ENCODE assay signal across 18 cellular contexts in genomic region chr19:7981661-7982060, GRCh38. TPM values are rescaled to one million over a fixed set of nuclear protein-coding genes. Genes with fewer than 3 reads are reported as not detected.
DNase-seq lines count a peak whose midpoint lies in the region; ATAC-seq, FAIRE-seq and TF ChIP-seq lines count a peak whose summit lies in the region.
"Had no signal": no experiment of that assay in that cellular context is flagged by ENCODE, and none has a peak within 500 bp of the region (broad histone marks: within the 10 kb centered on the region; RNA-seq: fewer than 3 reads in every experiment).

No MANE protein-coding gene starts in this region.

- H3K36me3 Mint-ChIP-seq in CD14-positive monocyte, result peaks cover 67 to 91% of the 10 kb centered on the region in 2 donors

- no peak for ATAC-seq in gastrocnemius medialis
- ATAC-seq: A549 had no signal

- intact Hi-C loops in CD14-positive monocyte (cut with micrococcal nuclease), result no loop called here
- intact Hi-C loops in kidney (cut with DNase I), result no loop called here
- intact Hi-C loops in gastrocnemius medialis (cut with DNase I; ENCODE audit: low total_unique reads), result no loop called here

- no peak overlapping the region for H3K4me3 ChIP-seq in duodenal mucosa (ENCODE audit: low read depth in 1 of 2, low read length in 2 of 2)
- no peak overlapping the region for H3K4me3 ChIP-seq in kidney (ENCODE audit: low read length in 2 of 2)
- H3K4me3 ChIP-seq in gastrocnemius medialis, result no peak overlapping the region
- no peak overlapping the region for H3K4me3 ChIP-seq in tibial nerve
- H3K4me3 ChIP-seq: A549; BLaER1 treated with 17β-estradiol and CSF1 and Interleukin-3, amounts not matched to agents 10 nM and 100 nM; GM23248; PC-9 had no signal

- DNase-seq in CD14-positive monocyte (ENCODE audit: low spot score), result peak; percentile 27
- peak; percentile 51 for DNase-seq in kidney
- no peak for DNase-seq in gastrocnemius medialis
- no peak for DNase-seq in activated CD4-positive, alpha-beta T cell treated with anti-CD3 and anti-CD28 coated beads, Interleukin-2, amount 50 U/mL, for 1 hour
- DNase-seq in NCI-H510A (lab: John Stamatoyannopoulos, UW), result no peak
- DNase-seq in tibial nerve (ENCODE audit: low spot score in 2 of 2), result no peak
- DNase-seq: DND-41, GM23248, NCI-H1436, NCI-H2029 treated with DMSO at 0.1 percent for 48 hours, NCI-H510A treated with DMSO at 0.1 percent for 48 hours, PC-9 had no signal

- H3K4me1 ChIP-seq in duodenal mucosa (ENCODE audit: control insufficient read depth in 1 of 2, insufficient read depth in 2 of 2, low read length in 2 of 2) (no peaks in the 10 kb centered on the region), kidney (ENCODE audit: control insufficient read depth in 1 of 2, insufficient read depth in 1 of 2, low read depth in 1 of 2, low read length in 2 of 2) (peaks cover 42 to 51% of the 10 kb centered on the region in 2 donors), gastrocnemius medialis (peaks cover 31 to 33% of the 10 kb centered on the region in 2 donors), tibial nerve (peaks cover 0 to 33% (median 9%) of the 10 kb centered on the region in 4 donors)

- no peaks in the 10 kb centered on the region for H3K9me3 ChIP-seq in duodenal mucosa (ENCODE audit: control insufficient read depth in 1 of 2, low read length in 2 of 2)
- no peaks in the 10 kb centered on the region for H3K9me3 ChIP-seq in kidney (ENCODE audit: control insufficient read depth in 1 of 2, low read length in 2 of 2)
- H3K9me3 ChIP-seq in gastrocnemius medialis, result no peaks in the 10 kb centered on the region
- H3K9me3 ChIP-seq in tibial nerve, result no peaks in the 10 kb centered on the region
- H3K9me3 ChIP-seq: A549; BLaER1 treated with 17β-estradiol and CSF1 and Interleukin-3, amounts not matched to agents 10 nM and 100 nM had no signal

- peak overlapping the region in 3 of 7 donors; percentile 25 to 49 (median 41) for H3K27ac Mint-ChIP-seq in CD14-positive monocyte

- no peaks in the 10 kb centered on the region for H3K9me3 Mint-ChIP-seq in CD14-positive monocyte

- H3K9ac ChIP-seq in duodenal mucosa (ENCODE audit: low read depth in 1 of 2, low read length in 2 of 2) (no peak overlapping the region), kidney (ENCODE audit: low read length in 2 of 2) (peak overlapping the region in 1 of 2 donors; percentile 47)
- H3K9ac ChIP-seq: GM23248 had no signal

- peaks cover 4% of the 10 kb centered on the region for H3K4me1 Mint-ChIP-seq in CD14-positive monocyte

- FAIRE-seq in kidney (lab: Jason Lieb, UNC), result no peak
- FAIRE-seq: A549, G401.6, HTR-8/SVneo had no signal

- no peak for TF ChIP-seq CTCF in CD14-positive monocyte (IDR thresholded peaks at IDR 0.05)
- TF ChIP-seq CTCF in kidney (IDR thresholded peaks at IDR 0.05; ENCODE audit: borderline replicate concordance, extremely low read depth, insufficient read depth), result no peak
- no peak for TF ChIP-seq CTCF in gastrocnemius medialis (IDR thresholded peaks at IDR 0.05 in 4 of 5, conservative IDR thresholded peaks at IDR 0.05 in 1 of 5)
- no peak for TF ChIP-seq CTCF in tibial nerve (IDR thresholded peaks at IDR 0.05)

- peaks cover 28 to 84% of the 10 kb centered on the region in 2 donors for H3K36me3 ChIP-seq in duodenal mucosa (ENCODE audit: control insufficient read depth in 1 of 2, insufficient read depth in 2 of 2, low read length in 2 of 2)
- peaks cover 7 to 34% of the 10 kb centered on the region in 2 donors for H3K36me3 ChIP-seq in kidney (ENCODE audit: control insufficient read depth in 1 of 2, insufficient read depth in 2 of 2, low read length in 2 of 2)
- peaks cover 0 to 24% of the 10 kb centered on the region in 2 donors for H3K36me3 ChIP-seq in gastrocnemius medialis
- peaks cover 3 to 93% (median 23%) of the 10 kb centered on the region in 3 donors for H3K36me3 ChIP-seq in tibial nerve

- H3K27me3 ChIP-seq in duodenal mucosa (ENCODE audit: control insufficient read depth in 1 of 2, insufficient read depth in 2 of 2, low read length in 2 of 2) (no peaks in the 10 kb centered on the region), gastrocnemius medialis (no peaks in the 10 kb centered on the region), tibial nerve (no peaks in the 10 kb centered on the region)
- H3K27me3 ChIP-seq: BLaER1 treated with 17β-estradiol and CSF1 and Interleukin-3, amounts not matched to agents 10 nM and 100 nM had no signal

- 85 to 89% methylated on average over 6 to 7 of the region's 7 CpGs for WGBS in tibial nerve, 2 donors

- H3K27ac ChIP-seq in duodenal mucosa (ENCODE audit: low read depth, low read length) (peak overlapping the region; percentile 47), kidney (ENCODE audit: low read depth in 2 of 2, low read length in 2 of 2) (peak overlapping the region; percentile 61 to 81), gastrocnemius medialis (peak overlapping the region; percentile 41 to 74 (median 64)), tibial nerve (no peak overlapping the region)
- H3K27ac ChIP-seq: A549; BLaER1 treated with 17β-estradiol and CSF1 and Interleukin-3, amounts not matched to agents 10 nM and 100 nM; GM23248; HL-60; PC-9 had no signal

- in situ Hi-C loops in gastrocnemius medialis (cut with MboI; ENCODE audit: low sequenced_read_pairs in 4 of 4), result no loop called here

- no peak overlapping the region for H3K4me3 Mint-ChIP-seq in CD14-positive monocyte

- TF ChIP-seq EP300 in tibial nerve (IDR thresholded peaks at IDR 0.05), result no peak

- TF ChIP-seq POLR2A in gastrocnemius medialis (IDR thresholded peaks at IDR 0.05), result no peak
- TF ChIP-seq POLR2A in tibial nerve (IDR thresholded peaks at IDR 0.05), result no peak

- H3K27me3 Mint-ChIP-seq in CD14-positive monocyte (ENCODE audit: low read depth in 3 of 3), result peaks cover 0 to 1% (median 0%) of the 10 kb centered on the region in 3 donors

RNA-seq across cellular contexts. Expression of gene ELAVL1, which starts 23.8 kb away (rescaled TPM):
- polyA plus RNA-seq in CD14-positive monocyte (10 to 100 TPM; 30.7 to 31.1 TPM), kidney (ENCODE audit: insufficient read depth, low read depth, low replicate concordance) (34.6 TPM)
- total RNA-seq in kidney (64.7 TPM), gastrocnemius medialis (10 to 100 TPM; 18.2 to 40.5 (median 28.9) TPM), tibial nerve (10 to 100 TPM; 25.8 to 36.4 (median 27.7) TPM)

RNA-seq across cellular contexts. Expression of gene TIMM44, which starts 38.2 kb away (rescaled TPM):
- polyA plus RNA-seq in CD14-positive monocyte, result 10 to 100 TPM in 1 of 2 donors, 1 to 10 TPM in 1; 9.5 to 10.4 TPM
- total RNA-seq in kidney, result 57.8 TPM
- polyA plus RNA-seq in kidney (ENCODE audit: insufficient read depth, low read depth, low replicate concordance), result 46.7 TPM
- 100 to 1,000 TPM in 1 of 4 donors, 10 to 100 TPM in 3; 53.9 to 168 (median 94.1) TPM for total RNA-seq in gastrocnemius medialis
- 10 to 100 TPM; 60.1 to 91.3 (median 77.1) TPM for total RNA-seq in tibial nerve

RNA-seq across cellular contexts. Expression of gene CTXN1, which starts 55.7 kb away (rescaled TPM):
- polyA plus RNA-seq in CD14-positive monocyte (not detected), kidney (ENCODE audit: insufficient read depth, low read depth, low replicate concordance) (8.9 TPM)
- total RNA-seq in kidney (25.9 TPM), gastrocnemius medialis (not detected), tibial nerve (1 to 10 TPM in 3 of 4 donors, under 1 TPM in 1; 0.66 to 7.2 (median 3.0) TPM)

Comparison
In these comparisons a context has a peak if more than half of its experiments do, and no peak if none do; other contexts are left out.
1. DNase-seq: peak in CD14-positive monocyte (single experiment) and kidney (single experiment); none in gastrocnemius medialis (0 of 2), activated CD4-positive, alpha-beta T cell treated with anti-CD3 and anti-CD28 coated beads, Interleukin-2, amount 50 U/mL, for 1 hour (single experiment), NCI-H510A (single experiment) and tibial nerve (0 of 2).
2. H3K27ac ChIP-seq: peak in duodenal mucosa (single experiment), kidney (2 of 2) and gastrocnemius medialis (4 of 4); none in tibial nerve (0 of 4).